In genomic region chr3:60207833-60208367, GRCh38 we compare ENCODE assay signal across 30 cellular contexts.
"Had no signal": no experiment of that assay in that cellular context is flagged by ENCODE, and none has a peak within 500 bp of the region (broad histone marks: within the 10 kb centered on the region; RNA-seq: fewer than 3 reads in every experiment).

No MANE protein-coding gene starts in this region.

- FAIRE-seq: astrocyte, bronchial epithelial cell, frontal cortex had no signal

- H3K27me3 ChIP-seq: brain microvascular endothelial cell, dorsolateral prefrontal cortex, esophagus muscularis mucosa had no signal

- H3K4me3 ChIP-seq: coronary artery, dorsolateral prefrontal cortex, esophagus muscularis mucosa had no signal

- DNase-seq: activated B cell treated with CpG ODN at 0.5 μM for 24 hours; activated CD4-positive, alpha-beta T cell treated with anti-CD3 and anti-CD28 coated beads for 48 hours; activated CD4-positive, alpha-beta T cell treated with anti-CD3 and anti-CD28 coated beads, Interleukin-2, amount 50 U/mL, for 1 hour; activated CD4-positive, alpha-beta T cell treated with anti-CD3 and anti-CD28 coated beads, Interleukin-2, amount 50 U/mL, for 48 hours; activated CD8-positive, alpha-beta memory T cell treated with anti-CD3 and anti-CD28 coated beads for 24 hours; activated CD8-positive, alpha-beta T cell treated with anti-CD3 and anti-CD28 coated beads for 36 hours; activated effector memory CD4-positive, alpha-beta T cell treated with Interleukin-2 at 50 U/mL for 16 hours; activated gamma-delta T cell treated with Interleukin-2 at 50 U/mL for 16 hours; activated naive CD4-positive, alpha-beta T cell treated with anti-CD3 and anti-CD28 coated beads, Interleukin-2, amount 50 U/mL, for 16 hours; activated naive CD4-positive, alpha-beta T cell treated with Interleukin-2 at 50 U/mL for 16 hours; activated T-cell treated with anti-CD3 and anti-CD28 coated beads, Interleukin-2, amount 50 U/mL, for 4 hours; amniotic stem cell; anterior cingulate cortex; brain microvascular endothelial cell; dorsolateral prefrontal cortex; effector memory CD4-positive, alpha-beta T cell; erythroblast; foreskin fibroblast; head of caudate nucleus; T-helper 1 cell; T-helper 17 cell; T1000; WERI-Rb-1 had no signal

- ATAC-seq: activated CD4-positive, CD25-positive, alpha-beta regulatory T cell treated with anti-CD3 and anti-CD28 coated beads, Interleukin-2, amount 50 U/mL, for 24 hours; activated CD8-positive, alpha-beta T cell treated with anti-CD3 and anti-CD28 coated beads for 36 hours; activated T-cell treated with anti-CD3 and anti-CD28 coated beads, Interleukin-2, amount 50 U/mL, for 4 hours; activated T-helper 17 cell treated with anti-CD3 and anti-CD28 coated beads, Interleukin-2, amount 50 U/mL, for 72 hours; T-helper 17 cell had no signal

- H3K4me1 ChIP-seq: esophagus muscularis mucosa had no signal

- H3K36me3 ChIP-seq: brain microvascular endothelial cell, esophagus muscularis mucosa, WERI-Rb-1 had no signal

- H3K9me3 ChIP-seq: esophagus muscularis mucosa had no signal
